In genomic region chr9:86282979-86283535, GRCh38 we compare ENCODE assay signal across 8 cellular contexts.
DNase-seq lines count a peak whose midpoint lies in the region; ATAC-seq and TF ChIP-seq lines count a peak whose summit lies in the region.

No MANE protein-coding gene starts in this region.

- H3K9me2 ChIP-seq in SU-DHL-6 (replicated peaks; ENCODE audit: insufficient read depth, low read length), result no peaks in the 10 kb centered on the region

- peaks cover 4% of the 10 kb centered on the region for H3K36me3 Mint-ChIP-seq in nephron progenitor cell (ENCODE audit: low read depth)

- peak overlapping the region; percentile 80 for H2AFZ ChIP-seq in SU-DHL-6 (ENCODE audit: low read depth, low read length, severe bottlenecking)

- peak overlapping the region; percentile 67 for H3K27ac Mint-ChIP-seq in nephron progenitor cell

- H3K4me1 Mint-ChIP-seq in nephron progenitor cell, result peaks cover 56% of the 10 kb centered on the region

- no peaks in the 10 kb centered on the region for H3K9me3 ChIP-seq in SU-DHL-6 (ENCODE audit: insufficient read depth, low read length)

- H3K79me2 ChIP-seq in SU-DHL-6 (ENCODE audit: insufficient read depth, low read length), result peaks cover 30% of the 10 kb centered on the region

- TF ChIP-seq CTCF in SU-DHL-6 (IDR thresholded peaks at IDR 0.05; ENCODE audit: insufficient read depth, low read length, poor library complexity, severe bottlenecking) (no peak), nephron progenitor cell (IDR thresholded peaks at IDR 0.05) (no peak)

- H3K9ac ChIP-seq in SU-DHL-6 (ENCODE audit: low read length), result peak overlapping the region; percentile 67

- H3K36me3 ChIP-seq in SU-DHL-6 (ENCODE audit: low read length), result no peaks in the 10 kb centered on the region; the same call in 1 of the 2 replicates

- peak overlapping the region; percentile 92 for H3K4me2 ChIP-seq in SU-DHL-6 (ENCODE audit: low read depth, low read length, poor library complexity, severe bottlenecking)

- no peaks in the 10 kb centered on the region for H3K9me3 Mint-ChIP-seq in nephron progenitor cell

- H3K27me3 Mint-ChIP-seq in nephron progenitor cell (ENCODE audit: low read depth, poor library complexity), result peaks cover 5% of the 10 kb centered on the region

- peak overlapping the region; percentile 86 for H3K4me3 Mint-ChIP-seq in nephron progenitor cell

- peak; percentile 12 for ATAC-seq in GM18858 (IDR thresholded peaks at IDR 0.05; ENCODE audit: unreplicated experiment)
- peak; percentile 7 for ATAC-seq in HG03342 (IDR thresholded peaks at IDR 0.05; ENCODE audit: unreplicated experiment)

- no peaks in the 10 kb centered on the region for H3K27me3 ChIP-seq in SU-DHL-6 (ENCODE audit: low read length)

- DNase-seq in AG08396 (ENCODE audit: low spot score), result peak; percentile 73
- peak; percentile 78 for DNase-seq in fibroblast of gingiva (ENCODE audit: low read depth)
- DNase-seq in nephron progenitor cell, result no peak
- no peak for DNase-seq in NCI-H146 treated with DMSO at 0.1 percent for 48 hours (lab: John Stamatoyannopoulos, UW; ENCODE audit: unreplicated experiment)
- DNase-seq in stimulated activated CD4-positive, alpha-beta T cell treated with anti-CD3 and anti-CD28 coated beads, Interleukin-4, amount 100 ng/mL, for 24 hours, result no peak

- H3K4me3 ChIP-seq in SU-DHL-6 (ENCODE audit: insufficient read depth, low read length, poor library complexity, severe bottlenecking), result peak overlapping the region; percentile 85

- 0 out of 2 replicates have a peak, but pooled peaks cover 1% of the 10 kb centered on the region for H4K20me1 ChIP-seq in SU-DHL-6 (ENCODE audit: low read depth, low read length)

- H3K27ac ChIP-seq in SU-DHL-6 (ENCODE audit: low read depth, low read length), result peak overlapping the region; percentile 28

- H3F3A ChIP-seq in SU-DHL-6 (ENCODE audit: insufficient read depth), result peaks cover 4% of the 10 kb centered on the region; the same call in 1 of the 2 replicates

Comparison
In these comparisons a context has a peak if more than half of its experiments do, and no peak if none do; other contexts are left out.
1. DNase-seq: peak in AG08396 (single experiment) and fibroblast of gingiva (single experiment); none in nephron progenitor cell (single experiment), NCI-H146 treated with DMSO at 0.1 percent for 48 hours (single experiment) and stimulated activated CD4-positive, alpha-beta T cell treated with anti-CD3 and anti-CD28 coated beads, Interleukin-4, amount 100 ng/mL, for 24 hours (single experiment).